ENCODE assay signal across 27 cellular contexts in genomic region chr21:28655471-28655870, GRCh38.
"Had no signal": no experiment of that assay in that cellular context is flagged by ENCODE, and none has a peak within 500 bp of the region (broad histone marks: within the 10 kb centered on the region; RNA-seq: fewer than 3 reads in every experiment).

No MANE protein-coding gene starts in this region.

- H3K36me3 ChIP-seq: neural progenitor cell, ovary, right lobe of liver, sigmoid colon, stomach, thoracic aorta, thyroid gland, tibial nerve, upper lobe of left lung, vagina had no signal

- H3K4me2 ChIP-seq: neural progenitor cell had no signal

- H3K9me3 ChIP-seq: ovary, psoas muscle, right lobe of liver, sigmoid colon, stomach, thoracic aorta, thyroid gland, tibial nerve, upper lobe of left lung, vagina had no signal

- H3K9me3 Mint-ChIP-seq: nephron, neural progenitor cell had no signal

- H3K79me2 ChIP-seq: parathyroid adenoma had no signal

- FAIRE-seq: small intestine had no signal

- H3K27me3 Mint-ChIP-seq: progenitor cell of endocrine pancreas; stimulated activated naive CD8-positive, alpha-beta T cell treated with anti-CD3 and anti-CD28 coated beads, Interleukin-15, Interleukin-2, amounts not matched to agents 100 ng/mL and 50 ng/mL, for 24 hours had no signal

- H3K9ac ChIP-seq: neural progenitor cell, parathyroid adenoma had no signal

- H3K4me3 Mint-ChIP-seq: nephron; neural progenitor cell; stimulated activated effector memory CD8-positive, alpha-beta T cell treated with anti-CD3 and anti-CD28 coated beads, Interleukin-12 subunit alpha, Interleukin-12 subunit beta, amount 100 ng/mL, for 72 hours; stimulated activated naive B cell treated with anti-CD40 and anti-IgM and Interleukin-4, amounts not matched to agents 10 μg/mL and 1 μg/mL and 100 μg/mL, for 72 hours; stimulated activated naive CD8-positive, alpha-beta T cell treated with anti-CD3 and anti-CD28 coated beads, Interleukin-15, Interleukin-2, amounts not matched to agents 100 ng/mL and 50 ng/mL, for 24 hours had no signal

- H3K4me1 Mint-ChIP-seq: neural progenitor cell; stimulated activated naive B cell treated with anti-CD40 and anti-IgM and Interleukin-4, amounts not matched to agents 10 μg/mL and 1 μg/mL and 100 μg/mL, for 72 hours had no signal

- DNase-seq: occipital lobe; ovary; posterior cingulate gyrus; psoas muscle; right cardiac atrium; right lobe of liver; sigmoid colon; small intestine; stimulated activated CD4-positive, alpha-beta T cell treated with anti-CD3 and anti-CD28 coated beads, Interleukin-15, amount 100 ng/mL, for 24 hours; stimulated activated CD4-positive, alpha-beta T cell treated with anti-CD3 and anti-CD28 coated beads, Interleukin-2, amount 100 ng/mL, for 24 hours; stimulated activated CD4-positive, alpha-beta T cell treated with anti-CD3 and anti-CD28 coated beads, Interleukin-2, amount 100 ng/mL, for 48 hours; stimulated activated CD4-positive, alpha-beta T cell treated with anti-CD3 and anti-CD28 coated beads, Interleukin-4, amount 100 ng/mL, for 24 hours; stimulated activated naive B cell treated with anti-CD40 and anti-IgM and Interleukin-4, amounts not matched to agents 10 μg/mL and 1 μg/mL and 100 μg/mL, for 72 hours; stimulated activated naive CD4-positive, alpha-beta T cell treated with Interleukin-2 at 50 U/mL for 16 hours; stomach; thyroid gland; trophoblast cell; upper lobe of left lung had no signal

- H3K27ac ChIP-seq: neural progenitor cell, ovary, parathyroid adenoma, psoas muscle, right lobe of liver, sigmoid colon, stomach, thoracic aorta, thyroid gland, tibial nerve, upper lobe of left lung, vagina had no signal

- ATAC-seq: psoas muscle, right cardiac atrium, right lobe of liver had no signal

- H3K27me3 ChIP-seq: neural progenitor cell, ovary, right lobe of liver, sigmoid colon, stomach, thyroid gland, tibial nerve, upper lobe of left lung, vagina had no signal

- H3K4me1 ChIP-seq: neural progenitor cell, parathyroid adenoma, psoas muscle, right lobe of liver, sigmoid colon, stomach, thyroid gland, tibial nerve, upper lobe of left lung, vagina had no signal

- H2AFZ ChIP-seq: neural progenitor cell, parathyroid adenoma had no signal

- H3K27ac Mint-ChIP-seq: nephron; neural progenitor cell; progenitor cell of endocrine pancreas; stimulated activated effector memory CD8-positive, alpha-beta T cell treated with anti-CD3 and anti-CD28 coated beads, Interleukin-12 subunit alpha, Interleukin-12 subunit beta, amount 100 ng/mL, for 72 hours; stimulated activated naive B cell treated with anti-CD40 and anti-IgM and Interleukin-4, amounts not matched to agents 10 μg/mL and 1 μg/mL and 100 μg/mL, for 72 hours; stimulated activated naive CD8-positive, alpha-beta T cell treated with anti-CD3 and anti-CD28 coated beads, Interleukin-15, Interleukin-2, amounts not matched to agents 100 ng/mL and 50 ng/mL, for 24 hours had no signal

- H3K4me3 ChIP-seq: neural progenitor cell, ovary, psoas muscle, right lobe of liver, sigmoid colon, stomach, thoracic aorta, thyroid gland, tibial nerve, upper lobe of left lung, vagina had no signal

- H3K36me3 Mint-ChIP-seq: neural progenitor cell; stimulated activated effector memory CD8-positive, alpha-beta T cell treated with anti-CD3 and anti-CD28 coated beads, Interleukin-12 subunit alpha, Interleukin-12 subunit beta, amount 100 ng/mL, for 72 hours; stimulated activated naive B cell treated with anti-CD40 and anti-IgM and Interleukin-4, amounts not matched to agents 10 μg/mL and 1 μg/mL and 100 μg/mL, for 72 hours had no signal
